Comparison of ENCODE assay signal across 8 cellular contexts in genomic region chr4:78610546-78611214, GRCh38. TPM values are rescaled to one million over a fixed set of nuclear protein-coding genes. Genes with fewer than 3 reads are reported as not detected.
DNase-seq lines count a peak whose midpoint lies in the region; ATAC-seq and TF ChIP-seq lines count a peak whose summit lies in the region.

No MANE protein-coding gene starts in this region.

- BruUV-seq in MCF 10A (replicated peaks; lab: Mats Ljungman, UMichigan): no TSS peak

- peaks cover 42% of the 10 kb centered on the region for H3K4me1 Mint-ChIP-seq in activated CD4-positive, alpha-beta T cell treated with anti-CD3 and anti-CD28 coated beads, Interleukin-2, amount 10 ng/mL, durations not matched to agents 7 days and 5 days
- H3K4me1 Mint-ChIP-seq in naive thymus-derived CD8-positive, alpha-beta T cell: peaks cover 9 to 55% (median 34%) of the 10 kb centered on the region in 4 donors
- H3K4me1 Mint-ChIP-seq in MCF 10A (ENCODE audit: insufficient read depth, unreplicated experiment): no peaks in the 10 kb centered on the region

- H3K4me3 ChIP-seq in Jurkat, Clone E6-1 (ENCODE audit: low read length): no peak overlapping the region

- POLR2A ChIA-PET in activated CD4-positive, alpha-beta T cell treated with anti-CD3 and anti-CD28 coated beads, Interleukin-2, amount 10 ng/mL, durations not matched to agents 7 days and 5 days (lab: Charles Lee): no interaction called here
- POLR2A ChIA-PET in naive thymus-derived CD8-positive, alpha-beta T cell (lab: Charles Lee): no interaction called here
- POLR2A ChIA-PET in MCF 10A (lab: Yijun Ruan, JAX): interaction anchor here (0.9 kb wide), 1 partner anchor 35 kb away, joined by 3 read pairs; no protein-coding TSS in a partner anchor

- no peak overlapping the region for H3K4me3 Mint-ChIP-seq in activated CD4-positive, alpha-beta T cell treated with anti-CD3 and anti-CD28 coated beads, Interleukin-2, amount 10 ng/mL, durations not matched to agents 7 days and 5 days
- peak overlapping the region in 3 of 10 donors; percentile 19 to 22 (median 20) for H3K4me3 Mint-ChIP-seq in naive thymus-derived CD8-positive, alpha-beta T cell
- no peak overlapping the region for H3K4me3 Mint-ChIP-seq in MCF 10A (ENCODE audit: unreplicated experiment)

- H3K9me3 Mint-ChIP-seq in activated CD4-positive, alpha-beta T cell treated with anti-CD3 and anti-CD28 coated beads, Interleukin-2, amount 10 ng/mL, durations not matched to agents 7 days and 5 days: no peaks in the 10 kb centered on the region
- H3K9me3 Mint-ChIP-seq in naive thymus-derived CD8-positive, alpha-beta T cell: no peaks in the 10 kb centered on the region
- no peaks in the 10 kb centered on the region for H3K9me3 Mint-ChIP-seq in MCF 10A (ENCODE audit: unreplicated experiment)

- H3K27ac Mint-ChIP-seq in activated CD4-positive, alpha-beta T cell treated with anti-CD3 and anti-CD28 coated beads, Interleukin-2, amount 10 ng/mL, durations not matched to agents 7 days and 5 days: peak overlapping the region; percentile 74
- peak overlapping the region in 5 of 10 donors; percentile 27 to 77 (median 58) for H3K27ac Mint-ChIP-seq in naive thymus-derived CD8-positive, alpha-beta T cell
- no peak overlapping the region for H3K27ac Mint-ChIP-seq in MCF 10A (ENCODE audit: low read depth, unreplicated experiment)

- ATAC-seq in naive thymus-derived CD8-positive, alpha-beta T cell: peak; percentile 47 to 76
- no peak for ATAC-seq in omental fat pad (ENCODE audit: low FRiP score)

- CTCF ChIA-PET in activated CD4-positive, alpha-beta T cell treated with anti-CD3 and anti-CD28 coated beads, Interleukin-2, amount 10 ng/mL, durations not matched to agents 7 days and 5 days (lab: Charles Lee): interaction anchor here (1.7 kb wide), 1 partner anchor 10 kb away, joined by 6 read pairs; no protein-coding TSS in a partner anchor
- CTCF ChIA-PET in MCF 10A (lab: Yijun Ruan, JAX): interaction anchor here (0.6 to 7.6 kb wide), 10 partner anchors 18 to 342 kb away, joined by 3 to 81 read pairs (median 4); no protein-coding TSS in a partner anchor

- no peaks in the 10 kb centered on the region for H3K27me3 Mint-ChIP-seq in activated CD4-positive, alpha-beta T cell treated with anti-CD3 and anti-CD28 coated beads, Interleukin-2, amount 10 ng/mL, durations not matched to agents 7 days and 5 days
- no peaks in the 10 kb centered on the region for H3K27me3 Mint-ChIP-seq in naive thymus-derived CD8-positive, alpha-beta T cell
- no peaks in the 10 kb centered on the region for H3K27me3 Mint-ChIP-seq in MCF 10A (ENCODE audit: insufficient read depth, unreplicated experiment)

- intact Hi-C loops in MCF 10A (cut with micrococcal nuclease): no loop called here

- TF ChIP-seq CTCF in MCF 10A (IDR thresholded peaks at IDR 0.05; ENCODE audit: unreplicated experiment) (no peak), omental fat pad (IDR thresholded peaks at IDR 0.05) (no peak)

- peaks cover 2% of the 10 kb centered on the region for H3K36me3 Mint-ChIP-seq in activated CD4-positive, alpha-beta T cell treated with anti-CD3 and anti-CD28 coated beads, Interleukin-2, amount 10 ng/mL, durations not matched to agents 7 days and 5 days (ENCODE audit: low read depth)
- no peaks in the 10 kb centered on the region for H3K36me3 Mint-ChIP-seq in naive thymus-derived CD8-positive, alpha-beta T cell
- peaks cover 36% of the 10 kb centered on the region for H3K36me3 Mint-ChIP-seq in MCF 10A (ENCODE audit: insufficient read depth, unreplicated experiment)

- DNase-seq in activated CD4-positive, alpha-beta T cell treated with anti-CD3 and anti-CD28 coated beads, Interleukin-2, amount 10 ng/mL, durations not matched to agents 7 days and 5 days: peak; percentile 9
- DNase-seq in activated CD4-positive, alpha-beta T cell treated with anti-CD3 and anti-CD28 coated beads, Interleukin-2, amount 50 U/mL, for 48 hours: no peak
- DNase-seq in Jurkat, Clone E6-1 (ENCODE audit: low read depth, low spot score): peak; percentile 97
- DNase-seq in UCSD-AML1 (lab: John Stamatoyannopoulos, UW; ENCODE audit: unreplicated experiment) (peak; percentile 17), SHP77 treated with DMSO at 0.1 percent for 48 hours (lab: John Stamatoyannopoulos, UW) (no peak), MCF 10A (ENCODE audit: unreplicated experiment) (no peak), omental fat pad (ENCODE audit: low spot score) (no peak)
- peak in 2 of 10 donors; percentile 20 to 29 for DNase-seq in naive thymus-derived CD8-positive, alpha-beta T cell

RNA-seq across cellular contexts. Expression of gene ANXA3, which starts 59.1 kb away (rescaled TPM):
- 1 to 10 TPM; 1.2 to 2.2 TPM for total RNA-seq in activated CD4-positive, alpha-beta T cell treated with anti-CD3 and anti-CD28 coated beads, Interleukin-2, amount 10 ng/mL, durations not matched to agents 7 days and 5 days
- 8.3 TPM for polyA plus RNA-seq in Jurkat, Clone E6-1 (2012; ENCODE audit: insufficient read depth, insufficient read length)
- not detected for total RNA-seq in naive thymus-derived CD8-positive, alpha-beta T cell
- polyA plus RNA-seq in naive thymus-derived CD8-positive, alpha-beta T cell: not detected
- total RNA-seq in MCF 10A (2022): 260 and 272 TPM in 2 replicates
- total RNA-seq in omental fat pad: 100 to 1,000 TPM in 2 of 4 donors, 10 to 100 TPM in 2; 76.3 to 217 (median 105) TPM

Comparison
In these comparisons a context has a peak if more than half of its experiments do, and no peak if none do; other contexts are left out.
1. DNase-seq: peak in activated CD4-positive, alpha-beta T cell treated with anti-CD3 and anti-CD28 coated beads, Interleukin-2, amount 10 ng/mL, durations not matched to agents 7 days and 5 days (single experiment), Jurkat, Clone E6-1 (single experiment) and UCSD-AML1 (single experiment); none in activated CD4-positive, alpha-beta T cell treated with anti-CD3 and anti-CD28 coated beads, Interleukin-2, amount 50 U/mL, for 48 hours (0 of 2), SHP77 treated with DMSO at 0.1 percent for 48 hours (single experiment), MCF 10A (single experiment) and omental fat pad (single experiment).
2. RNA of gene ANXA3, which starts 59.1 kb away (total RNA-seq): 260 to 272 TPM in MCF 10A and 76.3 to 217 TPM in omental fat pad; 1.2 to 2.2 TPM in activated CD4-positive, alpha-beta T cell treated with anti-CD3 and anti-CD28 coated beads, Interleukin-2, amount 10 ng/mL, durations not matched to agents 7 days and 5 days and not detected in naive thymus-derived CD8-positive, alpha-beta T cell; every median in the first group is over 10 times any median in the second.